In the genomic region with DNA sequence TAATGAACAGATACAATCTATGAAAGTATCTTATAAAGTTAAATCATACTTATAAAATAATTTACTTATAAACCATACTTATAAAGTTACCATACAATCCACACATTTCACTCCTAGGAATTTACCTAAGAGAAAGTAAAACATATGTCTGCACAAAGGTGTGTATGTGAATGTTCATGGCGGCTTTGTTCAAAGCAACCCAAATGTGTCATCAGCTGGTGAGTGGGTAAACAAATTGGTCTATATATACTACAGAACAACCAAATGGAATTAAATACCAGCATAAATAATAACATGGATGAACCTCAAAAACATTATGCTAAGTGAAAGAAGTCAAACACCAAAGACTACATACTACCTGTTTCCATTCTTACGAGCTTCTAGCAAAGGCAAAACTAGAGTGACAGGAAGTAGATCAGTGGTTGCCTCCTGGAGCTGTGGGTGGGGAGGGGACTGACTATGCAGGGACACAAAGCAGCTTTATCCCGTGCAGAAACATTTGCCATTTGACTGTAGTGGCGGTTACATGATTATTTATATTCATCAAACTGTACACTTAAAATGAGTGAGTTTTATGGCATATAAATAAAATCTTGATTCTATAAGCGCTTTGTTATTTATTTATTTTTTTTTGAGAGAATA, we compare ENCODE assay signal across 11 cellular contexts. TPM values are rescaled to one million over a fixed set of nuclear protein-coding genes. Genes with fewer than 3 reads are reported as not detected.
A peak's percentile ranks its signal among the peaks of the same experiment; 100 is the strongest.
DNase-seq lines count a peak whose midpoint lies in the region; FAIRE-seq and TF ChIP-seq lines count a peak whose summit lies in the region.
"Had no signal": no experiment of that assay in that cellular context is flagged by ENCODE, and none has a peak within 500 bp of the region (broad histone marks: within the 10 kb centered on the region; RNA-seq: fewer than 3 reads in every experiment).

No MANE protein-coding gene starts in this region.

- H3K27ac ChIP-seq in OCI-LY3 (ENCODE audit: low read length) (peak overlapping the region; percentile 30; the same call in 1 of the 2 replicates), skin epidermis (peak overlapping the region in 13 of 21 experiments; percentile 3 to 99 (median 45))
- H3K27ac ChIP-seq: cardiac muscle cell had no signal

- no peak for TF ChIP-seq POLR2A in GM12891 (IDR thresholded peaks at IDR 0.05; ENCODE audit: low read depth, low read length)

- H3K4me2 ChIP-seq in OCI-LY3 (ENCODE audit: low read length), result no peak overlapping the region

- DNase-seq in GM12891 (ENCODE audit: insufficient read length, low spot score), result no peak
- no peak for DNase-seq in adipocyte (ENCODE audit: low read depth)
- DNase-seq in NCI-H1092 treated with DMSO at 0.1 percent for 48 hours (lab: John Stamatoyannopoulos, UW), result no peak
- DNase-seq in GM19240 (ENCODE audit: insufficient read length, low spot score), result no peak
- DNase-seq in NCI-H345 treated with DMSO at 0.1 percent for 48 hours (lab: John Stamatoyannopoulos, UW; ENCODE audit: unreplicated experiment), result no peak
- DNase-seq in HUDEP-2 (lab: John Stamatoyannopoulos, UW; ENCODE audit: unreplicated experiment in 76 of 76), result no peak
- DNase-seq: T1000 had no signal

- H3K27me3 ChIP-seq in OCI-LY3 (ENCODE audit: low read depth, low read length) (no peaks in the 10 kb centered on the region), adipocyte (replicated peaks; ENCODE audit: control insufficient read depth, insufficient read depth, low read length) (no peaks in the 10 kb centered on the region)
- H3K27me3 ChIP-seq: cardiac muscle cell, heart right ventricle had no signal

- no peaks in the 10 kb centered on the region for H3K9me3 ChIP-seq in OCI-LY3 (ENCODE audit: insufficient read depth, low read length)
- H3K9me3 ChIP-seq in adipocyte (ENCODE audit: control insufficient read depth, low read length), result no peaks in the 10 kb centered on the region

- peak; percentile 47 for FAIRE-seq in GM12891 (lab: Jason Lieb, UNC)

- H3K4me3 ChIP-seq in OCI-LY3 (ENCODE audit: low read length) (no peak overlapping the region), adipocyte (ENCODE audit: low read length) (peak overlapping the region; percentile 22), skin epidermis (no peak overlapping the region)
- H3K4me3 ChIP-seq: cardiac muscle cell, heart right ventricle had no signal

- H3K79me2 ChIP-seq in OCI-LY3 (ENCODE audit: low read length), result peaks cover 66% of the 10 kb centered on the region

- no peak overlapping the region for H3K9ac ChIP-seq in OCI-LY3 (ENCODE audit: low read length)
- peak overlapping the region; percentile 61 for H3K9ac ChIP-seq in adipocyte (ENCODE audit: low read length)

- peaks cover 3% of the 10 kb centered on the region; the same call in 1 of the 2 replicates for H4K20me1 ChIP-seq in OCI-LY3 (ENCODE audit: insufficient read depth, low read length)

- TF ChIP-seq CTCF in OCI-LY3 (IDR thresholded peaks at IDR 0.05; ENCODE audit: low read depth, low read length), result no peak

- H2AFZ ChIP-seq in OCI-LY3 (ENCODE audit: low read depth, low read length), result no peak overlapping the region

- H3K36me3 ChIP-seq in OCI-LY3 (replicated peaks; ENCODE audit: low read depth, low read length), result peaks cover 83% of the 10 kb centered on the region
- no peaks in the 10 kb centered on the region for H3K36me3 ChIP-seq in adipocyte (ENCODE audit: control insufficient read depth, insufficient read depth, low read length, severe bottlenecking)
- H3K36me3 ChIP-seq: cardiac muscle cell had no signal

- H3K4me1 ChIP-seq in OCI-LY3 (ENCODE audit: low read length) (peaks cover 44% of the 10 kb centered on the region), adipocyte (ENCODE audit: control insufficient read depth, insufficient read depth, low read length) (peaks cover 43% of the 10 kb centered on the region)

TF ChIP-seq in GM12891, 5 proteins besides CTCF, POLR2A, EP300 and RAD21:
- no peak for TF ChIP-seq PAX5 (IDR thresholded peaks at IDR 0.05; ENCODE audit: insufficient read depth, low read length, severe bottlenecking)
- TF ChIP-seq TAF1 (IDR thresholded peaks at IDR 0.05; ENCODE audit: low read depth, low read length), result no peak
- 0 out of 2 replicates have a peak, but pooled peaks have one; percentile 40 for TF ChIP-seq POLR2AphosphoS5 (IDR thresholded peaks at IDR 0.05; ENCODE audit: low read depth, low read length)
- TF ChIP-seq POU2F2 (IDR thresholded peaks at IDR 0.05; ENCODE audit: low read depth, low read length), result 0 out of 2 replicates have a peak, but pooled peaks have one; percentile 43
- TF ChIP-seq SPI1 (IDR thresholded peaks at IDR 0.05; ENCODE audit: low read depth, low read length), result no peak
TF ChIP-seq in GM12891: peak in this region for 2.

RNA-seq across cellular contexts. Expression of gene TRAF1, which starts 10.6 kb away (rescaled TPM):
- 107 TPM for polyA plus RNA-seq in GM12891 (2012; ENCODE audit: low read depth, missing spikeins)

RNA-seq across cellular contexts. Expression of gene PHF19, which starts 39.0 kb away (rescaled TPM):
- polyA plus RNA-seq in GM12891 (2012; ENCODE audit: low read depth, missing spikeins), result 65.4 TPM
